Comparison of ENCODE assay signal across 12 cellular contexts in the genomic region with DNA sequence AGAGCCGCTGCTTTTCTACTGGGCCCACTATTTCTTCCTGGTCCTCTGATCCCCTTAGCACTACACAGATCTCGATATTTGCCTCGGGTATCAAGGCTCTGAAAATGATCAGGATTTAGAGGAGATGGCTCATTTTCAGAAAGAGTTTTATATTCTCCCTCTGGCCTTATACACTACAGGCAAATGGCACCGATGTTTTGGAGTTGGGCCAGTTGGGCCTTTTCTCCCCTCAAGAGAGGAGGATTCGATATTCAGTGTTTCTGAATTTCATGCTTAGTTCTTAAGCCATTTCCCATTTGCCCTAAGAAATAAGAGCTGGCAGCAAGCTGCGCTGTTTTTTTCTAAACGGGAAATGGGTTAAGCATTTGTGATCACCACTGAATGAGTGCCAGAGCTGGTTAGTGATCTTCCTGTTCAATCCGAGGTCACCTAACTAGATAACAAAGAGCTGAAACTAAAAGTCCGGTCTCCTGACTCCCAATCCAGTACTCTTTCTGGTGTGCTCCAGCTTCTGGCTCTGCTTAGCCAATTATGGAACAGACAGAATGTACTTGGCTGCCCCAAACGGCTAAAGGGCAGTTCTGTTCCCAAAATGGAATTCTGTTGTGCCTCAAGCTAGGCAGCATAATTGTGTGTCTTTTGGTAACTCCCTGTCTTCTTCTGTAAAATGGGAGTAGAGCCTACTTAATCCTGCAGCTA. TPM values are rescaled to one million over a fixed set of nuclear protein-coding genes. Genes with fewer than 3 reads are reported as not detected.
DNase-seq lines count a peak whose midpoint lies in the region; ATAC-seq and TF ChIP-seq lines count a peak whose summit lies in the region.
"Had no signal": no experiment of that assay in that cellular context is flagged by ENCODE, and none has a peak within 500 bp of the region (broad histone marks: within the 10 kb centered on the region; RNA-seq: fewer than 3 reads in every experiment).

No MANE protein-coding gene starts in this region.

- H3K27ac ChIP-seq in naive thymus-derived CD4-positive, alpha-beta T cell (ENCODE audit: low read depth, low read length), result no peak overlapping the region
- peak overlapping the region; percentile 95 to 100 (median 98) for H3K27ac ChIP-seq in transverse colon

- intact Hi-C loops in naive thymus-derived CD4-positive, alpha-beta T cell (cut with micrococcal nuclease), result loop anchor here (5.0 kb wide), 6 partner anchors 178 to 1318 kb away; partner anchors contain the start of genes CC2D1B (in 1 of the 2), ECHDC2 (in 1 of the 2), NDC1 (in 1 of the 2) and NRDC (in 1 of the 2)
- intact Hi-C loops in transverse colon (cut with DNase I; ENCODE audit: low total_unique reads), result no loop called here

- H3K27me3 Mint-ChIP-seq in activated naive CD8-positive, alpha-beta T cell treated with anti-CD3 and anti-CD28 coated beads, Interleukin-2, amount 10 ng/mL, durations not matched to agents 7 days and 5 days, result no peaks in the 10 kb centered on the region
- no peaks in the 10 kb centered on the region for H3K27me3 Mint-ChIP-seq in activated naive CD8-positive, alpha-beta T cell treated with anti-CD3 and anti-CD28 coated beads for 36 hours
- no peaks in the 10 kb centered on the region for H3K27me3 Mint-ChIP-seq in chondrocyte (ENCODE audit: low read depth)
- no peaks in the 10 kb centered on the region for H3K27me3 Mint-ChIP-seq in naive thymus-derived CD4-positive, alpha-beta T cell

- no peak for TF ChIP-seq CTCF in chondrocyte (IDR thresholded peaks at IDR 0.05)
- TF ChIP-seq CTCF in transverse colon (IDR thresholded peaks at IDR 0.05), result no peak

- TF ChIP-seq EP300 in transverse colon (IDR thresholded peaks at IDR 0.05; ENCODE audit: low read depth), result no peak

- H3K27me3 ChIP-seq in naive thymus-derived CD4-positive, alpha-beta T cell (ENCODE audit: control insufficient read depth in 2 of 2, insufficient read depth in 2 of 2, low read length in 2 of 2), result no peaks in the 10 kb centered on the region
- H3K27me3 ChIP-seq in transverse colon, result no peaks in the 10 kb centered on the region

- H3K36me3 Mint-ChIP-seq in activated naive CD8-positive, alpha-beta T cell treated with anti-CD3 and anti-CD28 coated beads, Interleukin-2, amount 10 ng/mL, durations not matched to agents 7 days and 5 days, result peaks cover 9% of the 10 kb centered on the region
- H3K36me3 Mint-ChIP-seq in activated naive CD8-positive, alpha-beta T cell treated with anti-CD3 and anti-CD28 coated beads for 36 hours, result peaks cover 13% of the 10 kb centered on the region
- H3K36me3 Mint-ChIP-seq in chondrocyte (ENCODE audit: low read depth), result no peaks in the 10 kb centered on the region
- H3K36me3 Mint-ChIP-seq in naive thymus-derived CD4-positive, alpha-beta T cell, result peaks cover 0 to 10% (median 0%) of the 10 kb centered on the region in 5 donors

- CTCF ChIA-PET in naive thymus-derived CD4-positive, alpha-beta T cell (lab: Charles Lee), result interaction anchor here (1.1 to 1.7 kb wide), 2 partner anchors 13 to 17 kb away, joined by 3 to 4 read pairs; no protein-coding TSS in a partner anchor

- peak overlapping the region; percentile 28 for H3K4me3 Mint-ChIP-seq in activated naive CD8-positive, alpha-beta T cell treated with anti-CD3 and anti-CD28 coated beads, Interleukin-2, amount 10 ng/mL, durations not matched to agents 7 days and 5 days
- H3K4me3 Mint-ChIP-seq in activated naive CD8-positive, alpha-beta T cell treated with anti-CD3 and anti-CD28 coated beads for 36 hours, result no peak overlapping the region
- H3K4me3 Mint-ChIP-seq in chondrocyte (ENCODE audit: unreplicated experiment), result peak overlapping the region; percentile 97
- peak overlapping the region in 8 of 10 donors; percentile 3 to 100 (median 94) for H3K4me3 Mint-ChIP-seq in naive thymus-derived CD4-positive, alpha-beta T cell

- 75 to 86% methylated on average over 2 to 10 of the region's 10 CpGs for WGBS in transverse colon (ENCODE audit: low coverage in 1 of 2), 2 donors

- no peak for TF ChIP-seq POLR2A in transverse colon (IDR thresholded peaks at IDR 0.05)

- DNase-seq in activated naive CD8-positive, alpha-beta T cell treated with anti-CD3 and anti-CD28 coated beads, Interleukin-2, amount 10 ng/mL, durations not matched to agents 7 days and 5 days, result no peak
- DNase-seq in activated naive CD8-positive, alpha-beta T cell treated with anti-CD3 and anti-CD28 coated beads for 36 hours, result no peak
- no peak for DNase-seq in chondrocyte (ENCODE audit: low spot score)
- DNase-seq in naive thymus-derived CD4-positive, alpha-beta T cell, result no peak
- no peak for DNase-seq in transverse colon
- no peak for DNase-seq in NCI-H2196 (lab: John Stamatoyannopoulos, UW; ENCODE audit: unreplicated experiment)
- DNase-seq in NCI-H2107 treated with DMSO at 0.1 percent for 48 hours (lab: John Stamatoyannopoulos, UW; ENCODE audit: unreplicated experiment), result no peak
- DNase-seq: activated naive CD4-positive, alpha-beta T cell; mesendoderm; NCI-H524 treated with DMSO at 0.1 percent for 48 hours had no signal

- in situ Hi-C loops in transverse colon (cut with MboI; ENCODE audit: low pct_ligation_motif_present in 1 of 4, low pct_unique_long_range_greater_than_20kb in 1 of 4, low sequenced_read_pairs in 3 of 4), result loop anchor here in 2 of 4 donors (25.0 kb wide), 3 partner anchors 258 to 483 kb away; partner anchors contain the start of genes ECHDC2 (in 1 of the 2) and SCP2 (in 1 of the 2)

- no peaks in the 10 kb centered on the region for H3K36me3 ChIP-seq in naive thymus-derived CD4-positive, alpha-beta T cell (ENCODE audit: control insufficient read depth in 2 of 3, insufficient read depth in 3 of 3, low read length in 3 of 3)
- no peaks in the 10 kb centered on the region for H3K36me3 ChIP-seq in transverse colon

- H3K9me3 Mint-ChIP-seq in activated naive CD8-positive, alpha-beta T cell treated with anti-CD3 and anti-CD28 coated beads, Interleukin-2, amount 10 ng/mL, durations not matched to agents 7 days and 5 days, result no peaks in the 10 kb centered on the region
- H3K9me3 Mint-ChIP-seq in activated naive CD8-positive, alpha-beta T cell treated with anti-CD3 and anti-CD28 coated beads for 36 hours, result no peaks in the 10 kb centered on the region
- no peaks in the 10 kb centered on the region for H3K9me3 Mint-ChIP-seq in chondrocyte (ENCODE audit: low read depth)
- H3K9me3 Mint-ChIP-seq in naive thymus-derived CD4-positive, alpha-beta T cell, result peaks cover 0 to 4% (median 0%) of the 10 kb centered on the region in 11 donors

- no peak for ATAC-seq in activated naive CD8-positive, alpha-beta T cell treated with anti-CD3 and anti-CD28 coated beads, Interleukin-2, amount 10 ng/mL, durations not matched to agents 7 days and 5 days (ENCODE audit: low read depth)
- ATAC-seq in naive thymus-derived CD4-positive, alpha-beta T cell, result no peak
- no peak for ATAC-seq in HG03039 (IDR thresholded peaks at IDR 0.05; ENCODE audit: unreplicated experiment)

- POLR2A ChIA-PET in activated naive CD8-positive, alpha-beta T cell treated with anti-CD3 and anti-CD28 coated beads, Interleukin-2, amount 10 ng/mL, durations not matched to agents 7 days and 5 days (lab: Charles Lee), result interaction anchor here (1.4 to 4.3 kb wide), 2 partner anchors 24 to 42 kb away, joined by 3 to 18 read pairs; partner anchors contain the start of gene CZIB
- POLR2A ChIA-PET in naive thymus-derived CD4-positive, alpha-beta T cell (lab: Charles Lee), result interaction anchor here (0.7 to 6.3 kb wide), 4 partner anchors 9 to 43 kb away, joined by 3 to 42 read pairs (median 4); partner anchors contain the start of gene CZIB

- peak overlapping the region; percentile 69 for H3K27ac Mint-ChIP-seq in activated naive CD8-positive, alpha-beta T cell treated with anti-CD3 and anti-CD28 coated beads, Interleukin-2, amount 10 ng/mL, durations not matched to agents 7 days and 5 days
- no peak overlapping the region for H3K27ac Mint-ChIP-seq in activated naive CD8-positive, alpha-beta T cell treated with anti-CD3 and anti-CD28 coated beads for 36 hours
- H3K27ac Mint-ChIP-seq in chondrocyte (ENCODE audit: unreplicated experiment), result no peak overlapping the region
- H3K27ac Mint-ChIP-seq in naive thymus-derived CD4-positive, alpha-beta T cell, result peak overlapping the region in 8 of 9 donors; percentile 69 to 100 (median 93)

- peaks cover 22% of the 10 kb centered on the region for H3K4me1 Mint-ChIP-seq in activated naive CD8-positive, alpha-beta T cell treated with anti-CD3 and anti-CD28 coated beads, Interleukin-2, amount 10 ng/mL, durations not matched to agents 7 days and 5 days
- H3K4me1 Mint-ChIP-seq in activated naive CD8-positive, alpha-beta T cell treated with anti-CD3 and anti-CD28 coated beads for 36 hours, result peaks cover 20% of the 10 kb centered on the region
- peaks cover 23% of the 10 kb centered on the region for H3K4me1 Mint-ChIP-seq in chondrocyte (ENCODE audit: low read depth)
- H3K4me1 Mint-ChIP-seq in naive thymus-derived CD4-positive, alpha-beta T cell, result peaks cover 13 to 39% (median 35%) of the 10 kb centered on the region in 7 donors

- no peak overlapping the region for H3K4me3 ChIP-seq in naive thymus-derived CD4-positive, alpha-beta T cell (ENCODE audit: low read length)
- H3K4me3 ChIP-seq in transverse colon, result no peak overlapping the region

- H3K4me1 ChIP-seq in naive thymus-derived CD4-positive, alpha-beta T cell (ENCODE audit: control insufficient read depth in 2 of 2, insufficient read depth in 2 of 2, low read length in 2 of 2), result peaks cover 16 to 20% of the 10 kb centered on the region in 2 donors
- peaks cover 23 to 32% (median 27%) of the 10 kb centered on the region in 4 donors for H3K4me1 ChIP-seq in transverse colon

- H3K9me3 ChIP-seq in naive thymus-derived CD4-positive, alpha-beta T cell (ENCODE audit: control insufficient read depth in 2 of 3, low read length in 3 of 3), result no peaks in the 10 kb centered on the region
- no peaks in the 10 kb centered on the region for H3K9me3 ChIP-seq in transverse colon

RNA-seq across cellular contexts. Expression of gene CPT2, which starts 1.3 kb away (rescaled TPM):
- total RNA-seq in activated naive CD8-positive, alpha-beta T cell treated with anti-CD3 and anti-CD28 coated beads, Interleukin-2, amount 10 ng/mL, durations not matched to agents 7 days and 5 days, result 10 to 100 TPM; 15.5 to 18.1 TPM
- total RNA-seq in activated naive CD8-positive, alpha-beta T cell treated with anti-CD3 and anti-CD28 coated beads for 36 hours, result 10 to 100 TPM; 21.6 to 24.6 TPM
- total RNA-seq in chondrocyte, result 11.0 to 12.6 TPM (median 12.3 TPM) in 3 replicates
- 10 to 100 TPM in 4 of 5 experiments, 1 to 10 TPM in 1; 8.8 to 23.0 (median 13.4) TPM for total RNA-seq in naive thymus-derived CD4-positive, alpha-beta T cell
- polyA plus RNA-seq in naive thymus-derived CD4-positive, alpha-beta T cell, result 10 to 100 TPM; 18.7 to 23.2 TPM
- total RNA-seq in transverse colon, result 10 to 100 TPM; 27.3 to 84.8 (median 50.2) TPM

RNA-seq across cellular contexts. Expression of gene CZIB, which starts 25.1 kb away (rescaled TPM):
- total RNA-seq in activated naive CD8-positive, alpha-beta T cell treated with anti-CD3 and anti-CD28 coated beads, Interleukin-2, amount 10 ng/mL, durations not matched to agents 7 days and 5 days, result 10 to 100 TPM; 57.7 to 63.1 TPM
- 10 to 100 TPM; 43.4 to 44.8 TPM for total RNA-seq in activated naive CD8-positive, alpha-beta T cell treated with anti-CD3 and anti-CD28 coated beads for 36 hours
- total RNA-seq in chondrocyte (39.7 to 49.3 TPM (median 41.6 TPM) in 3 replicates), transverse colon (10 to 100 TPM; 11.2 to 61.9 (median 39.7) TPM)
- total RNA-seq in naive thymus-derived CD4-positive, alpha-beta T cell, result 10 to 100 TPM; 41.9 to 94.9 (median 51.4) TPM
- 10 to 100 TPM; 77.5 to 80.1 TPM for polyA plus RNA-seq in naive thymus-derived CD4-positive, alpha-beta T cell

RNA-seq across cellular contexts. Expression of gene MAGOH, which starts 43.0 kb away (rescaled TPM):
- 10 to 100 TPM; 67.4 to 70.4 TPM for total RNA-seq in activated naive CD8-positive, alpha-beta T cell treated with anti-CD3 and anti-CD28 coated beads, Interleukin-2, amount 10 ng/mL, durations not matched to agents 7 days and 5 days
- 100 to 1,000 TPM; 114 to 118 TPM for total RNA-seq in activated naive CD8-positive, alpha-beta T cell treated with anti-CD3 and anti-CD28 coated beads for 36 hours
- total RNA-seq in chondrocyte, result 27.2 to 32.6 TPM (median 29.0 TPM) in 3 replicates
- 10 to 100 TPM; 37.7 to 76.7 (median 52.3) TPM for total RNA-seq in naive thymus-derived CD4-positive, alpha-beta T cell
- 100 to 1,000 TPM in 1 of 2 donors, 10 to 100 TPM in 1; 97.2 to 108 TPM for polyA plus RNA-seq in naive thymus-derived CD4-positive, alpha-beta T cell
- total RNA-seq in transverse colon, result 10 to 100 TPM in 3 of 4 donors, 1 to 10 TPM in 1; 5.0 to 48.6 (median 23.5) TPM

RNA-seq across cellular contexts. Expression of gene SLC1A7, which starts 52.9 kb away (rescaled TPM):
- not detected for total RNA-seq in activated naive CD8-positive, alpha-beta T cell treated with anti-CD3 and anti-CD28 coated beads, Interleukin-2, amount 10 ng/mL, durations not matched to agents 7 days and 5 days
- total RNA-seq in activated naive CD8-positive, alpha-beta T cell treated with anti-CD3 and anti-CD28 coated beads for 36 hours, result not detected
- total RNA-seq in chondrocyte, result not detected in 3 replicates
- total RNA-seq in naive thymus-derived CD4-positive, alpha-beta T cell, result 1 to 10 TPM in 1 of 5 experiments, under 1 TPM in 1, not detected in 3; 0.16 to 1.8 TPM
- polyA plus RNA-seq in naive thymus-derived CD4-positive, alpha-beta T cell, result not detected
- 1 to 10 TPM in 3 of 4 donors, not detected in 1; 1.1 to 1.6 (median 1.6) TPM for total RNA-seq in transverse colon
- total RNA-seq: esophagus mucosa had no signal

Comparison
In these comparisons a context has a peak if more than half of its experiments do, and no peak if none do; other contexts are left out.
1. H3K27ac Mint-ChIP-seq: peak in activated naive CD8-positive, alpha-beta T cell treated with anti-CD3 and anti-CD28 coated beads, Interleukin-2, amount 10 ng/mL, durations not matched to agents 7 days and 5 days (single experiment) and naive thymus-derived CD4-positive, alpha-beta T cell (8 of 9); none in activated naive CD8-positive, alpha-beta T cell treated with anti-CD3 and anti-CD28 coated beads for 36 hours (single experiment) and chondrocyte (single experiment).